In the genomic region with DNA sequence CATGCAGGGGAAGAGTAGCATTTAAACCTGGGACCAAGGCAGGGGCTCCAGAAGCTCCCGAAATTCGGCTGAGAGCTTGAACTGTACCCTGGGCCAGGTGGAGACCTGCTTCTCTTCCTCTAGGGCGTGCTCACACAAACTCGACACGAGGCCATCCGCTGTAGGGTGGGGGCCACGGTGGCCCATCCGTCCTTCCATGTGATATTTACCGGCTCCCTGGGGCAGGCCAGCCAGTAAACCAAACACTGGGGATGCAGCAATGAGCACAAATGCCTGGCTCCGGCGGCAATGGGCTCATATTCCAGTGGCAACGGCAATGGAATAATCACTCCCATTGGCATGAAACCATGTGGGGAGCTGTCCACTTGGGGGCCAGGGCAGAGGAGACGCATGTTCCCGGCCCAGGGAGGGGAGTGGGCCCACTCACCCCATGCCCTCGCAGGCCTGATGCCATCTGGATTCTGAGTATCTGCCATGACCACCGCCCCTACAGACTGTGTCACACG, we compare ENCODE assay signal across 11 cellular contexts. TPM values are rescaled to one million over a fixed set of nuclear protein-coding genes. Genes with fewer than 3 reads are reported as not detected.
DNase-seq lines count a peak whose midpoint lies in the region; ATAC-seq, FAIRE-seq and TF ChIP-seq lines count a peak whose summit lies in the region.
"Had no signal": no experiment of that assay in that cellular context is flagged by ENCODE, and none has a peak within 500 bp of the region (broad histone marks: within the 10 kb centered on the region; RNA-seq: fewer than 3 reads in every experiment).

No MANE protein-coding gene starts in this region.

- FAIRE-seq in HepG2 (lab: Jason Lieb, UNC) (no peak), small intestine (lab: Jason Lieb, UNC) (no peak)

- in situ Hi-C loops in HepG2 (cut with HindIII; ENCODE audit: extremely low pct_ligation_motif_present, low pct_unique_long_range_greater_than_20kb): no loop called here

- H3K36me3 ChIP-seq in DND-41 (ENCODE audit: insufficient read depth, low read length): peaks cover 30% of the 10 kb centered on the region
- H3K36me3 ChIP-seq in HepG2 (replicated peaks in 1 of 2; ENCODE audit: control insufficient read depth in 1 of 2, insufficient read depth in 2 of 2, low read length in 2 of 2): peaks cover 7 to 15% of the 10 kb centered on the region in 2 experiments
- H3K36me3 ChIP-seq in small intestine (ENCODE audit: control insufficient read depth in 2 of 2, insufficient read depth in 2 of 2, low read length in 2 of 2): no peaks in the 10 kb centered on the region
- H3K36me3 ChIP-seq: MG63 had no signal

- peaks cover 41% of the 10 kb centered on the region for H3K36me3 Mint-ChIP-seq in MCF 10A (ENCODE audit: insufficient read depth, unreplicated experiment)
- H3K36me3 Mint-ChIP-seq in activated CD8-positive, alpha-beta memory T cell treated with anti-CD3 and anti-CD28 coated beads, Interleukin-2, amount 10 ng/mL, durations not matched to agents 7 days and 5 days: peaks cover 8% of the 10 kb centered on the region

- peaks cover 80% of the 10 kb centered on the region for H4K20me1 ChIP-seq in DND-41 (ENCODE audit: insufficient read depth, low read length)
- H4K20me1 ChIP-seq in HepG2 (ENCODE audit: insufficient read depth, low read length): peaks cover 21% of the 10 kb centered on the region; the same call in 1 of the 2 replicates

- no TSS peak for BruUV-seq in MCF 10A (replicated peaks; lab: Mats Ljungman, UMichigan)
- no TSS peak for BruUV-seq in HepG2 (replicated peaks; lab: Mats Ljungman, UMichigan)

- H3K4me3 ChIP-seq in DND-41 (ENCODE audit: low read depth in 1 of 2, low read length in 2 of 2): no peak overlapping the region
- peak overlapping the region in 1 of 3 experiments; percentile 60; a peak in 1 of 6 replicates for H3K4me3 ChIP-seq in HepG2 (replicated peaks in 1 of 3; ENCODE audit: insufficient read depth in 1 of 3, low read depth in 2 of 3, low read length in 3 of 3)
- no peak overlapping the region for H3K4me3 ChIP-seq in small intestine (ENCODE audit: low read depth in 1 of 2, low read length in 2 of 2)
- H3K4me3 ChIP-seq: MG63 had no signal

- intact Hi-C loops in MCF 10A (cut with micrococcal nuclease): no loop called here
- intact Hi-C loops in HepG2 (cut with micrococcal nuclease; ENCODE audit: unreplicated experiment): no loop called here

- WGBS in HepG2 (ENCODE audit: low lambda C conversion rate): no CpG with 5 or more reads among the region's 17 CpGs
- WGBS in small intestine, 3 donors: 60 to 69% (median 69%) methylated on average over 16 to 17 of the region's 17 CpGs

- TF ChIP-seq EP300 in HepG2 (IDR thresholded peaks at IDR 0.05; ENCODE audit: low read depth in 2 of 2, low read length in 2 of 2) (no peak), HepG2 (CRISPR knock-in tag; IDR thresholded peaks at IDR 0.05; ENCODE audit: borderline replicate concordance) (no peak)

- H2AFZ ChIP-seq in DND-41 (ENCODE audit: low read depth, low read length) (no peak overlapping the region), HepG2 (ENCODE audit: low read length) (no peak overlapping the region)

- CTCF ChIA-PET in MCF 10A (lab: Yijun Ruan, JAX) (no interaction called here), HepG2 (lab: Yijun Ruan, JAX; ENCODE audit: low intra/inter-chr PET ratio, low total read pairs) (no interaction called here)
- CTCF ChIA-PET in activated CD8-positive, alpha-beta memory T cell treated with anti-CD3 and anti-CD28 coated beads, Interleukin-2, amount 10 ng/mL, durations not matched to agents 7 days and 5 days (lab: Charles Lee): no interaction called here

- H3K4me1 Mint-ChIP-seq in MCF 10A (ENCODE audit: insufficient read depth, unreplicated experiment): peaks cover 44% of the 10 kb centered on the region
- peaks cover 33% of the 10 kb centered on the region for H3K4me1 Mint-ChIP-seq in activated CD8-positive, alpha-beta memory T cell treated with anti-CD3 and anti-CD28 coated beads, Interleukin-2, amount 10 ng/mL, durations not matched to agents 7 days and 5 days
- H3K4me1 Mint-ChIP-seq in stimulated activated naive CD8-positive, alpha-beta T cell treated with anti-CD3 and anti-CD28 coated beads, Interleukin-15, amount 100 ng/mL, for 72 hours: peaks cover 50% of the 10 kb centered on the region

- no peaks in the 10 kb centered on the region for H3K27me3 Mint-ChIP-seq in MCF 10A (ENCODE audit: insufficient read depth, unreplicated experiment)
- H3K27me3 Mint-ChIP-seq in activated CD8-positive, alpha-beta memory T cell treated with anti-CD3 and anti-CD28 coated beads, Interleukin-2, amount 10 ng/mL, durations not matched to agents 7 days and 5 days: no peaks in the 10 kb centered on the region
- H3K27me3 Mint-ChIP-seq in stimulated activated naive CD8-positive, alpha-beta T cell treated with anti-CD3 and anti-CD28 coated beads, Interleukin-15, amount 100 ng/mL, for 72 hours: no peaks in the 10 kb centered on the region
- H3K27me3 Mint-ChIP-seq: naive thymus-derived CD8-positive, alpha-beta T cell had no signal

- H3K4me1 ChIP-seq in DND-41 (ENCODE audit: insufficient read depth, low read length) (no peaks in the 10 kb centered on the region), HepG2 (ENCODE audit: insufficient read depth, low read length) (peaks cover 86% of the 10 kb centered on the region), small intestine (ENCODE audit: control insufficient read depth in 2 of 2, insufficient read depth in 1 of 2, low read depth in 1 of 2, low read length in 1 of 2) (peaks cover 0 to 14% of the 10 kb centered on the region in 2 donors)

- H3K27ac ChIP-seq in DND-41 (ENCODE audit: low read length) (no peak overlapping the region), HepG2 (ENCODE audit: extremely low read length, insufficient read depth, low read length) (peak overlapping the region; percentile 95), small intestine (ENCODE audit: low read depth in 1 of 2, low read length in 1 of 2) (peak overlapping the region; percentile 60 to 94)

- POLR2A ChIA-PET in MCF 10A (lab: Yijun Ruan, JAX) (interaction anchor here (2.7 kb wide), 1 partner anchor 13 kb away, joined by 9 read pairs; a partner anchor contains a TSS), HepG2 (lab: Yijun Ruan, JAX) (interaction anchor here (1.9 kb wide), 1 partner anchor 14 kb away, joined by 6 read pairs; no protein-coding TSS in a partner anchor)

- no peak for DNase-seq in DND-41
- no peak for DNase-seq in MCF 10A (ENCODE audit: unreplicated experiment)
- DNase-seq in HepG2 (ENCODE audit: low spot score): no peak
- no peak for DNase-seq in small intestine
- no peak for DNase-seq in activated CD8-positive, alpha-beta memory T cell treated with anti-CD3 and anti-CD28 coated beads, Interleukin-2, amount 10 ng/mL, durations not matched to agents 7 days and 5 days
- DNase-seq in GM19240 (ENCODE audit: insufficient read length, low spot score): no peak
- DNase-seq in stimulated activated naive CD8-positive, alpha-beta T cell treated with anti-CD3 and anti-CD28 coated beads, Interleukin-15, amount 100 ng/mL, for 72 hours: no peak
- DNase-seq: activated naive CD4-positive, alpha-beta T cell treated with anti-CD3 and anti-CD28 coated beads for 36 hours; MG63 had no signal

- H3K4me3 Mint-ChIP-seq in MCF 10A (ENCODE audit: unreplicated experiment): no peak overlapping the region
- no peak overlapping the region for H3K4me3 Mint-ChIP-seq in activated CD8-positive, alpha-beta memory T cell treated with anti-CD3 and anti-CD28 coated beads, Interleukin-2, amount 10 ng/mL, durations not matched to agents 7 days and 5 days
- H3K4me3 Mint-ChIP-seq in stimulated activated naive CD8-positive, alpha-beta T cell treated with anti-CD3 and anti-CD28 coated beads, Interleukin-15, amount 100 ng/mL, for 72 hours: no peak overlapping the region
- H3K4me3 Mint-ChIP-seq: activated naive CD4-positive, alpha-beta T cell treated with anti-CD3 and anti-CD28 coated beads for 36 hours had no signal

- H3K9ac ChIP-seq in DND-41 (ENCODE audit: low read depth, low read length) (no peak overlapping the region), HepG2 (ENCODE audit: insufficient read depth, low read depth, low read length) (peak overlapping the region; percentile 76; the same call in 1 of the 2 replicates)

- H3K27me3 ChIP-seq in DND-41 (ENCODE audit: insufficient read depth, low read length, poor library complexity) (no peaks in the 10 kb centered on the region), HepG2 (ENCODE audit: control insufficient read depth in 1 of 2, insufficient read depth in 2 of 2, low read length in 2 of 2) (no peaks in the 10 kb centered on the region), small intestine (ENCODE audit: control insufficient read depth in 2 of 2, insufficient read depth in 2 of 2, low read length in 2 of 2) (no peaks in the 10 kb centered on the region)
- H3K27me3 ChIP-seq: MG63 had no signal

- no peaks in the 10 kb centered on the region for H3K9me3 ChIP-seq in DND-41 (ENCODE audit: insufficient read depth, low read length, severe bottlenecking)
- H3K9me3 ChIP-seq in HepG2 (ENCODE audit: low read length): no peaks in the 10 kb centered on the region
- H3K9me3 ChIP-seq in small intestine (ENCODE audit: control insufficient read depth, low read depth): no peaks in the 10 kb centered on the region
- H3K9me3 ChIP-seq: MG63 had no signal

- TF ChIP-seq RAD21 in HepG2 (CRISPR knock-in tag; IDR thresholded peaks at IDR 0.05): no peak

- no peaks in the 10 kb centered on the region for H3K9me3 Mint-ChIP-seq in MCF 10A (ENCODE audit: unreplicated experiment)
- H3K9me3 Mint-ChIP-seq in activated CD8-positive, alpha-beta memory T cell treated with anti-CD3 and anti-CD28 coated beads, Interleukin-2, amount 10 ng/mL, durations not matched to agents 7 days and 5 days (ENCODE audit: low read depth): no peaks in the 10 kb centered on the region
- H3K9me3 Mint-ChIP-seq in stimulated activated naive CD8-positive, alpha-beta T cell treated with anti-CD3 and anti-CD28 coated beads, Interleukin-15, amount 100 ng/mL, for 72 hours: no peaks in the 10 kb centered on the region
- H3K9me3 Mint-ChIP-seq: activated naive CD4-positive, alpha-beta T cell treated with anti-CD3 and anti-CD28 coated beads for 36 hours; naive thymus-derived CD8-positive, alpha-beta T cell had no signal

- H3K79me2 ChIP-seq in DND-41 (ENCODE audit: insufficient read depth, low read length) (peaks cover 96% of the 10 kb centered on the region), HepG2 (ENCODE audit: insufficient read depth, low read length) (peaks cover 89% of the 10 kb centered on the region)

- H3K27ac Mint-ChIP-seq in MCF 10A (ENCODE audit: low read depth, unreplicated experiment): peak overlapping the region; percentile 93
- H3K27ac Mint-ChIP-seq in activated CD8-positive, alpha-beta memory T cell treated with anti-CD3 and anti-CD28 coated beads, Interleukin-2, amount 10 ng/mL, durations not matched to agents 7 days and 5 days: no peak overlapping the region
- peak overlapping the region in 1 of 2 donors; percentile 55 for H3K27ac Mint-ChIP-seq in stimulated activated naive CD8-positive, alpha-beta T cell treated with anti-CD3 and anti-CD28 coated beads, Interleukin-15, amount 100 ng/mL, for 72 hours

- ATAC-seq in DND-41 (ENCODE audit: insufficient read depth, low read depth): 0 out of 3 replicates have a peak, but pooled peaks have one; percentile 12
- no peak for ATAC-seq in HepG2
- ATAC-seq in activated CD8-positive, alpha-beta memory T cell treated with anti-CD3 and anti-CD28 coated beads, Interleukin-2, amount 10 ng/mL, durations not matched to agents 7 days and 5 days: no peak
- no peak for ATAC-seq in stimulated activated naive CD8-positive, alpha-beta T cell treated with anti-CD3 and anti-CD28 coated beads, Interleukin-15, amount 100 ng/mL, for 72 hours
- ATAC-seq in HG02588 (IDR thresholded peaks at IDR 0.05; ENCODE audit: unreplicated experiment): no peak

- TF ChIP-seq CTCF in DND-41 (IDR thresholded peaks at IDR 0.05; ENCODE audit: borderline replicate concordance, extremely low read depth, low read length, poor library complexity, severe bottlenecking) (no peak), MCF 10A (IDR thresholded peaks at IDR 0.05; ENCODE audit: unreplicated experiment) (no peak), HepG2 (CRISPR knock-in tag; IDR thresholded peaks at IDR 0.05) (no peak)

- no peak for TF ChIP-seq POLR2A in HepG2 (IDR thresholded peaks at IDR 0.05; ENCODE audit: insufficient read depth in 1 of 2, low read depth in 2 of 2, low read length in 2 of 2)

- H3K4me2 ChIP-seq in DND-41 (ENCODE audit: insufficient read depth, low read length) (no peak overlapping the region), HepG2 (ENCODE audit: low read depth, low read length) (peak overlapping the region; percentile 87)

RNA-seq across cellular contexts. Expression of a gene that starts 10.8 kb away (rescaled TPM):
- total RNA-seq in MCF 10A (2022) (94.4 and 106 TPM in 2 replicates), HepG2 (2016; rRNA removed; fragmentation: Illumina TruSeq; extraction: Trizol) (26.7 and 33.0 TPM in 2 replicates)
- 13.7 and 15.7 TPM in 2 replicates for total RNA-seq in HepG2 (2016; cell fraction: cytosol; rRNA removed; fragmentation: Illumina TruSeq; extraction: Trizol; ENCODE audit: low read depth)
- total RNA-seq in HepG2 (2016; cell fraction: insoluble cytoplasmic fraction; rRNA removed; fragmentation: Illumina TruSeq; extraction: Trizol): 24.6 and 34.8 TPM in 2 replicates
- total RNA-seq in HepG2 (2016; cell fraction: membrane; rRNA removed; fragmentation: Illumina TruSeq; extraction: Trizol): 29.5 and 35.2 TPM in 2 replicates
- 16.4 and 18.3 TPM in 2 replicates for total RNA-seq in HepG2 (2016; cell fraction: nucleus; rRNA removed; fragmentation: Illumina TruSeq; extraction: Trizol)
- polyA plus RNA-seq in HepG2 (2011; rRNA removed) (45.1 and 52.3 TPM in 2 replicates), small intestine (100 to 1,000 TPM in 2 of 3 donors, 10 to 100 TPM in 1; 64.9 to 108 (median 101) TPM)
- polyA plus RNA-seq in HepG2 (2011; cell fraction: cytosol; rRNA removed): 35.9 and 53.9 TPM in 2 replicates
- polyA plus RNA-seq in HepG2 (2011; cell fraction: nucleus; rRNA removed): 63.6 and 70.8 TPM in 2 replicates
- 50.6 and 52.1 TPM in 2 replicates for polyA plus RNA-seq in HepG2 (2012)
- polyA plus RNA-seq in HepG2 (2016; cell fraction: cytosol; fragmentation: Illumina TruSeq; extraction: Trizol; ENCODE audit: low read depth): 29.2 and 32.7 TPM in 2 replicates
- polyA plus RNA-seq in HepG2 (2016; cell fraction: insoluble cytoplasmic fraction; fragmentation: Illumina TruSeq; extraction: Trizol; ENCODE audit: low read depth): 56.5 and 70.3 TPM in 2 replicates
- 57.9 and 61.3 TPM in 2 replicates for polyA plus RNA-seq in HepG2 (2016; cell fraction: membrane; fragmentation: Illumina TruSeq; extraction: Trizol; ENCODE audit: low read depth)
- 52.2 and 56.7 TPM in 2 replicates for polyA plus RNA-seq in HepG2 (2016; cell fraction: nucleus; fragmentation: Illumina TruSeq; extraction: Trizol; ENCODE audit: insufficient read depth, low read depth)
- polyA minus RNA-seq in HepG2 (2011; rRNA and poly(A)+ RNA removed; ENCODE audit: low replicate concordance): 39.3 and 69.8 TPM in 2 replicates
- polyA minus RNA-seq in HepG2 (2011; cell fraction: cytosol; rRNA and poly(A)+ RNA removed): 30.6 and 31.5 TPM in 2 replicates
- 19.3 and 22.8 TPM in 2 replicates for polyA minus RNA-seq in HepG2 (2011; cell fraction: nucleus; rRNA and poly(A)+ RNA removed)
- total RNA-seq in activated CD8-positive, alpha-beta memory T cell treated with anti-CD3 and anti-CD28 coated beads, Interleukin-2, amount 10 ng/mL, durations not matched to agents 7 days and 5 days: 10 to 100 TPM; 43.3 to 57.7 TPM

RNA-seq across cellular contexts. Expression of a gene that starts 12.9 kb away (rescaled TPM):
- total RNA-seq in MCF 10A (2022): 15.3 and 16.7 TPM in 2 replicates
- total RNA-seq in HepG2 (2016; rRNA removed; fragmentation: Illumina TruSeq; extraction: Trizol): 27.3 and 34.8 TPM in 2 replicates
- 18.8 and 20.2 TPM in 2 replicates for total RNA-seq in HepG2 (2016; cell fraction: cytosol; rRNA removed; fragmentation: Illumina TruSeq; extraction: Trizol; ENCODE audit: low read depth)
- 19.1 and 34.6 TPM in 2 replicates for total RNA-seq in HepG2 (2016; cell fraction: insoluble cytoplasmic fraction; rRNA removed; fragmentation: Illumina TruSeq; extraction: Trizol)
- total RNA-seq in HepG2 (2016; cell fraction: membrane; rRNA removed; fragmentation: Illumina TruSeq; extraction: Trizol): 20.4 and 23.9 TPM in 2 replicates
- 25.6 and 26.6 TPM in 2 replicates for total RNA-seq in HepG2 (2016; cell fraction: nucleus; rRNA removed; fragmentation: Illumina TruSeq; extraction: Trizol)
- 11.0 and 13.1 TPM in 2 replicates for polyA plus RNA-seq in HepG2 (2011; rRNA removed)
- 5.7 and 16.6 TPM in 2 replicates for polyA plus RNA-seq in HepG2 (2011; cell fraction: cytosol; rRNA removed)
- 41.7 and 67.3 TPM in 2 replicates for polyA plus RNA-seq in HepG2 (2011; cell fraction: nucleus; rRNA removed)
- polyA plus RNA-seq in HepG2 (2012): 6.8 and 11.8 TPM in 2 replicates
- polyA plus RNA-seq in HepG2 (2016; cell fraction: cytosol; fragmentation: Illumina TruSeq; extraction: Trizol; ENCODE audit: low read depth): 4.9 and 5.2 TPM in 2 replicates
- polyA plus RNA-seq in HepG2 (2016; cell fraction: insoluble cytoplasmic fraction; fragmentation: Illumina TruSeq; extraction: Trizol; ENCODE audit: low read depth): 23.0 and 29.8 TPM in 2 replicates
- 9.0 and 10.1 TPM in 2 replicates for polyA plus RNA-seq in HepG2 (2016; cell fraction: membrane; fragmentation: Illumina TruSeq; extraction: Trizol; ENCODE audit: low read depth)
- 57.2 and 60.7 TPM in 2 replicates for polyA plus RNA-seq in HepG2 (2016; cell fraction: nucleus; fragmentation: Illumina TruSeq; extraction: Trizol; ENCODE audit: insufficient read depth, low read depth)
- 26.8 and 48.0 TPM in 2 replicates for polyA minus RNA-seq in HepG2 (2011; rRNA and poly(A)+ RNA removed; ENCODE audit: low replicate concordance)
- polyA minus RNA-seq in HepG2 (2011; cell fraction: cytosol; rRNA and poly(A)+ RNA removed): 7.6 and 9.2 TPM in 2 replicates
- 13.2 and 17.5 TPM in 2 replicates for polyA minus RNA-seq in HepG2 (2011; cell fraction: nucleus; rRNA and poly(A)+ RNA removed)
- polyA plus RNA-seq in small intestine: 10 to 100 TPM in 1 of 3 donors, 1 to 10 TPM in 2; 4.0 to 13.5 (median 5.9) TPM
- total RNA-seq in activated CD8-positive, alpha-beta memory T cell treated with anti-CD3 and anti-CD28 coated beads, Interleukin-2, amount 10 ng/mL, durations not matched to agents 7 days and 5 days: 100 to 1,000 TPM; 118 to 126 TPM

RNA-seq across cellular contexts. Expression of a gene that starts 46.2 kb away (rescaled TPM):
- 2.4 and 7.2 TPM in 2 replicates for total RNA-seq in MCF 10A (2022)
- 12.9 and 15.8 TPM in 2 replicates for total RNA-seq in HepG2 (2016; rRNA removed; fragmentation: Illumina TruSeq; extraction: Trizol)
- total RNA-seq in HepG2 (2016; cell fraction: cytosol; rRNA removed; fragmentation: Illumina TruSeq; extraction: Trizol; ENCODE audit: low read depth): 16.5 and 20.0 TPM in 2 replicates
- 13.8 and 14.3 TPM in 2 replicates for total RNA-seq in HepG2 (2016; cell fraction: insoluble cytoplasmic fraction; rRNA removed; fragmentation: Illumina TruSeq; extraction: Trizol)
- total RNA-seq in HepG2 (2016; cell fraction: membrane; rRNA removed; fragmentation: Illumina TruSeq; extraction: Trizol): 26.2 and 26.3 TPM in 2 replicates
- 9.0 and 14.0 TPM in 2 replicates for total RNA-seq in HepG2 (2016; cell fraction: nucleus; rRNA removed; fragmentation: Illumina TruSeq; extraction: Trizol)
- 10.8 and 12.5 TPM in 2 replicates for polyA plus RNA-seq in HepG2 (2011; rRNA removed)
- 9.6 and 14.7 TPM in 2 replicates for polyA plus RNA-seq in HepG2 (2011; cell fraction: cytosol; rRNA removed)
- polyA plus RNA-seq in HepG2 (2011; cell fraction: nucleus; rRNA removed): 11.4 TPM in 2 replicates
- polyA plus RNA-seq in HepG2 (2012): 9.9 and 11.7 TPM in 2 replicates
- polyA plus RNA-seq in HepG2 (2016; cell fraction: cytosol; fragmentation: Illumina TruSeq; extraction: Trizol; ENCODE audit: low read depth): 26.1 and 31.1 TPM in 2 replicates
- 16.6 and 21.7 TPM in 2 replicates for polyA plus RNA-seq in HepG2 (2016; cell fraction: insoluble cytoplasmic fraction; fragmentation: Illumina TruSeq; extraction: Trizol; ENCODE audit: low read depth)
- 33.3 and 33.5 TPM in 2 replicates for polyA plus RNA-seq in HepG2 (2016; cell fraction: membrane; fragmentation: Illumina TruSeq; extraction: Trizol; ENCODE audit: low read depth)
- polyA plus RNA-seq in HepG2 (2016; cell fraction: nucleus; fragmentation: Illumina TruSeq; extraction: Trizol; ENCODE audit: insufficient read depth, low read depth): 16.7 and 20.2 TPM in 2 replicates
- polyA minus RNA-seq in HepG2 (2011; rRNA and poly(A)+ RNA removed; ENCODE audit: low replicate concordance): 6.7 and 17.0 TPM in 2 replicates
- 7.6 and 9.1 TPM in 2 replicates for polyA minus RNA-seq in HepG2 (2011; cell fraction: cytosol; rRNA and poly(A)+ RNA removed)
- polyA minus RNA-seq in HepG2 (2011; cell fraction: nucleus; rRNA and poly(A)+ RNA removed): 6.7 and 7.2 TPM in 2 replicates
- 10 to 100 TPM; 27.0 to 45.1 (median 43.8) TPM for polyA plus RNA-seq in small intestine
- 10 to 100 TPM; 24.1 to 25.4 TPM for total RNA-seq in activated CD8-positive, alpha-beta memory T cell treated with anti-CD3 and anti-CD28 coated beads, Interleukin-2, amount 10 ng/mL, durations not matched to agents 7 days and 5 days

RNA-seq across cellular contexts. Expression of a gene that starts 50.9 kb away (rescaled TPM):
- total RNA-seq in MCF 10A (2022): 14.8 and 20.3 TPM in 2 replicates
- 39.0 and 43.1 TPM in 2 replicates for total RNA-seq in HepG2 (2016; rRNA removed; fragmentation: Illumina TruSeq; extraction: Trizol)
- total RNA-seq in HepG2 (2016; cell fraction: cytosol; rRNA removed; fragmentation: Illumina TruSeq; extraction: Trizol; ENCODE audit: low read depth): 9.7 and 11.5 TPM in 2 replicates
- 42.4 and 43.7 TPM in 2 replicates for total RNA-seq in HepG2 (2016; cell fraction: insoluble cytoplasmic fraction; rRNA removed; fragmentation: Illumina TruSeq; extraction: Trizol)
- total RNA-seq in HepG2 (2016; cell fraction: membrane; rRNA removed; fragmentation: Illumina TruSeq; extraction: Trizol): 14.0 and 15.6 TPM in 2 replicates
- total RNA-seq in HepG2 (2016; cell fraction: nucleus; rRNA removed; fragmentation: Illumina TruSeq; extraction: Trizol): 14.8 and 19.2 TPM in 2 replicates
- polyA plus RNA-seq in HepG2 (2011; rRNA removed): 43.7 and 56.0 TPM in 2 replicates
- polyA plus RNA-seq in HepG2 (2011; cell fraction: cytosol; rRNA removed): 51.4 and 52.1 TPM in 2 replicates
- polyA plus RNA-seq in HepG2 (2011; cell fraction: nucleus; rRNA removed): 86.7 and 88.3 TPM in 2 replicates
- 23.6 and 28.4 TPM in 2 replicates for polyA plus RNA-seq in HepG2 (2012)
- polyA plus RNA-seq in HepG2 (2016; cell fraction: cytosol; fragmentation: Illumina TruSeq; extraction: Trizol; ENCODE audit: low read depth): 9.7 and 10.2 TPM in 2 replicates
- polyA plus RNA-seq in HepG2 (2016; cell fraction: insoluble cytoplasmic fraction; fragmentation: Illumina TruSeq; extraction: Trizol; ENCODE audit: low read depth): 40.0 and 44.1 TPM in 2 replicates
- polyA plus RNA-seq in HepG2 (2016; cell fraction: membrane; fragmentation: Illumina TruSeq; extraction: Trizol; ENCODE audit: low read depth): 14.2 and 14.5 TPM in 2 replicates
- polyA plus RNA-seq in HepG2 (2016; cell fraction: nucleus; fragmentation: Illumina TruSeq; extraction: Trizol; ENCODE audit: insufficient read depth, low read depth): 43.0 and 48.7 TPM in 2 replicates
- polyA minus RNA-seq in HepG2 (2011; rRNA and poly(A)+ RNA removed; ENCODE audit: low replicate concordance): 0.07 and 31.4 TPM in 2 replicates
- 15.3 and 25.5 TPM in 2 replicates for polyA minus RNA-seq in HepG2 (2011; cell fraction: cytosol; rRNA and poly(A)+ RNA removed)
- 6.3 and 10.3 TPM in 2 replicates for polyA minus RNA-seq in HepG2 (2011; cell fraction: nucleus; rRNA and poly(A)+ RNA removed)
- 100 to 1,000 TPM in 2 of 3 donors, 10 to 100 TPM in 1; 85.8 to 261 (median 194) TPM for polyA plus RNA-seq in small intestine
- 1 to 10 TPM; 8.8 to 9.6 TPM for total RNA-seq in activated CD8-positive, alpha-beta memory T cell treated with anti-CD3 and anti-CD28 coated beads, Interleukin-2, amount 10 ng/mL, durations not matched to agents 7 days and 5 days
